ENCODE assay signal across 13 cellular contexts in the genomic region with DNA sequence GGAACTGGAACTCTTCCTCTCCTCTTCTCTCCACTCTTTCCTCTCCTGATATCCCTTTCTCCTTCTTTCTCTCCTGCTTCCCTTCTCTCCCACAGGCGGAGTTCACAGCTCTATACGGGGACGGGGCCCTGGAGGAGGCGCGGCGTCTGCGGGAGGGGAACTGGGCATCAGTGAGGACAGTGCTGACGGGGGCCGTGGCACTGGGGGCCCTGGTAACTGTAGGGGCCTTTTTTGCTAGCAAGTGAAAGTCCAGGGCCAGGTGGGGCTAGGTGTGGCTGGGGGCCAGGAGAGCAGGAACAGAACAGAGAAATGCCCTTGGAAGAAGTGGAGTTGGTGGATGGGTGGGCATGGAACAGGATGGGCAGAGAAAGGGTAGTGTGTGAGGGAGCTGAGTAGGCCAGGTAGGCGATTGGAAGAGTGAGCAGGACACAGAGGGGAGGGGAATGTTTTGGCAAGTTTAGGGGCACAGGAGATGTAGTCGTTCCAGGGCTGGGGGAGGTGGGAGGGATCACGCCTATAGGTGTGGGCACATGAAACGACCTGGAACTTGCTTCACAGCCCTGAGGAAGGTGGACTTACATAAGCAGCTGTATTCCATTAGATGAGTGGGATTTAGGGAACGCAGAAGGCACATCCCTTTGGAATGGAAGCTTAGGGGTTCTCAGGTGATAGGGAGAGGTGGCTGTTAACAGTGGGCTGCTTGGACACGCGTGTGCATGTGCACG. TPM values are rescaled to one million over a fixed set of nuclear protein-coding genes. Genes with fewer than 3 reads are reported as not detected.
DNase-seq lines count a peak whose midpoint lies in the region; ATAC-seq, FAIRE-seq and TF ChIP-seq lines count a peak whose summit lies in the region.
"Had no signal": no experiment of that assay in that cellular context is flagged by ENCODE, and none has a peak within 500 bp of the region (broad histone marks: within the 10 kb centered on the region; RNA-seq: fewer than 3 reads in every experiment).

No MANE protein-coding gene starts in this region.

- H3K4me3 Mint-ChIP-seq in activated CD8-positive, alpha-beta memory T cell treated with anti-CD3 and anti-CD28 coated beads, Interleukin-2, amount 10 ng/mL, durations not matched to agents 7 days and 5 days, result no peak overlapping the region

- H3K4me1 ChIP-seq in kidney (ENCODE audit: control insufficient read depth in 1 of 2, insufficient read depth in 1 of 2, low read depth in 1 of 2, low read length in 2 of 2), result peaks cover 20 to 26% of the 10 kb centered on the region in 2 donors

- no peaks in the 10 kb centered on the region for H3K36me3 Mint-ChIP-seq in activated CD8-positive, alpha-beta memory T cell treated with anti-CD3 and anti-CD28 coated beads, Interleukin-2, amount 10 ng/mL, durations not matched to agents 7 days and 5 days

- no peaks in the 10 kb centered on the region for H3K9me3 Mint-ChIP-seq in activated CD8-positive, alpha-beta memory T cell treated with anti-CD3 and anti-CD28 coated beads, Interleukin-2, amount 10 ng/mL, durations not matched to agents 7 days and 5 days (ENCODE audit: low read depth)

- FAIRE-seq in kidney (lab: Jason Lieb, UNC), result no peak
- FAIRE-seq: A204.1 had no signal

- CTCF ChIA-PET in activated CD8-positive, alpha-beta memory T cell treated with anti-CD3 and anti-CD28 coated beads, Interleukin-2, amount 10 ng/mL, durations not matched to agents 7 days and 5 days (lab: Charles Lee), result no interaction called here

- H3K27ac Mint-ChIP-seq in activated CD8-positive, alpha-beta memory T cell treated with anti-CD3 and anti-CD28 coated beads, Interleukin-2, amount 10 ng/mL, durations not matched to agents 7 days and 5 days, result no peak overlapping the region

- intact Hi-C loops in kidney (cut with DNase I), result no loop called here

- peaks cover 16 to 32% of the 10 kb centered on the region in 2 donors for H3K36me3 ChIP-seq in kidney (ENCODE audit: control insufficient read depth in 1 of 2, insufficient read depth in 2 of 2, low read length in 2 of 2)

- peak overlapping the region; percentile 28 for H3K27ac ChIP-seq in temporal lobe (ENCODE audit: low read depth, low read length)
- no peak overlapping the region for H3K27ac ChIP-seq in kidney (ENCODE audit: low read depth in 2 of 2, low read length in 2 of 2)
- H3K27ac ChIP-seq: thoracic aorta had no signal

- H3K9me3 ChIP-seq in kidney (ENCODE audit: control insufficient read depth in 1 of 2, low read length in 2 of 2), result no peaks in the 10 kb centered on the region
- H3K9me3 ChIP-seq: thoracic aorta had no signal

- H3K4me1 Mint-ChIP-seq in activated CD8-positive, alpha-beta memory T cell treated with anti-CD3 and anti-CD28 coated beads, Interleukin-2, amount 10 ng/mL, durations not matched to agents 7 days and 5 days, result peaks cover 12% of the 10 kb centered on the region

- peak; percentile 32 for DNase-seq in activated CD8-positive, alpha-beta memory T cell treated with anti-CD3 and anti-CD28 coated beads, Interleukin-2, amount 10 ng/mL, durations not matched to agents 7 days and 5 days
- DNase-seq in activated CD8-positive, alpha-beta memory T cell treated with anti-CD3 and anti-CD28 coated beads, Interleukin-2, amount 50 U/mL, for 4 hours, result no peak
- DNase-seq in fibroblast of pulmonary artery (ENCODE audit: low read depth) (no peak), kidney (no peak)
- no peak for DNase-seq in activated CD4-positive, CD25-positive, alpha-beta regulatory T cell (lab: John Stamatoyannopoulos, UW)
- DNase-seq: anterior cingulate cortex; left cardiac atrium; NCI-H2029 treated with DMSO at 0.1 percent for 48 hours; stimulated activated CD4-positive, alpha-beta T cell treated with anti-CD3 and anti-CD28 coated beads, Interleukin-4, amount 100 ng/mL, for 24 hours; T-helper 2 cell had no signal

- H3K27me3 Mint-ChIP-seq in activated CD8-positive, alpha-beta memory T cell treated with anti-CD3 and anti-CD28 coated beads, Interleukin-2, amount 10 ng/mL, durations not matched to agents 7 days and 5 days, result peaks cover 21% of the 10 kb centered on the region

- no peak for ATAC-seq in activated CD8-positive, alpha-beta memory T cell treated with anti-CD3 and anti-CD28 coated beads, Interleukin-2, amount 10 ng/mL, durations not matched to agents 7 days and 5 days
- ATAC-seq: left cardiac atrium had no signal

- H3K4me3 ChIP-seq in fibroblast of pulmonary artery (replicated peaks; ENCODE audit: low read depth, low read length) (peak overlapping the region; percentile 97), kidney (ENCODE audit: low read length in 2 of 2) (no peak overlapping the region)

- H3K9ac ChIP-seq in kidney (ENCODE audit: low read length in 2 of 2), result no peak overlapping the region

- no peak for TF ChIP-seq CTCF in fibroblast of pulmonary artery (IDR thresholded peaks at IDR 0.05; ENCODE audit: low read length, missing control alignments)
- TF ChIP-seq CTCF in kidney (IDR thresholded peaks at IDR 0.05; ENCODE audit: borderline replicate concordance, extremely low read depth, insufficient read depth), result no peak

RNA-seq across cellular contexts. Expression of a gene that starts 2.2 kb away (rescaled TPM):
- 1 to 10 TPM; 3.1 to 3.7 TPM for total RNA-seq in activated CD8-positive, alpha-beta memory T cell treated with anti-CD3 and anti-CD28 coated beads, Interleukin-2, amount 10 ng/mL, durations not matched to agents 7 days and 5 days
- total RNA-seq in temporal lobe, result 11.1 TPM
- 43.6 TPM for total RNA-seq in kidney
- 35.6 TPM for polyA plus RNA-seq in kidney (ENCODE audit: insufficient read depth, low read depth, low replicate concordance)

RNA-seq across cellular contexts. Expression of a gene that starts 6.2 kb away (rescaled TPM):
- 10 to 100 TPM; 22.0 to 27.4 TPM for total RNA-seq in activated CD8-positive, alpha-beta memory T cell treated with anti-CD3 and anti-CD28 coated beads, Interleukin-2, amount 10 ng/mL, durations not matched to agents 7 days and 5 days
- 3.0 TPM for total RNA-seq in temporal lobe
- 17.3 TPM for total RNA-seq in kidney
- polyA plus RNA-seq in kidney (ENCODE audit: insufficient read depth, low read depth, low replicate concordance), result 22.8 TPM

RNA-seq across cellular contexts. Expression of a gene that starts 12.4 kb away (rescaled TPM):
- 100 to 1,000 TPM; 225 to 269 TPM for total RNA-seq in activated CD8-positive, alpha-beta memory T cell treated with anti-CD3 and anti-CD28 coated beads, Interleukin-2, amount 10 ng/mL, durations not matched to agents 7 days and 5 days
- 38.6 TPM for total RNA-seq in temporal lobe
- total RNA-seq in kidney, result 145 TPM
- 140 TPM for polyA plus RNA-seq in kidney (ENCODE audit: insufficient read depth, low read depth, low replicate concordance)

RNA-seq across cellular contexts. Expression of a gene that starts 23.0 kb away (rescaled TPM):
- 10 to 100 TPM; 11.4 to 12.4 TPM for total RNA-seq in activated CD8-positive, alpha-beta memory T cell treated with anti-CD3 and anti-CD28 coated beads, Interleukin-2, amount 10 ng/mL, durations not matched to agents 7 days and 5 days
- total RNA-seq in temporal lobe, result 1.7 TPM
- total RNA-seq in kidney, result 14.8 TPM
- polyA plus RNA-seq in kidney (ENCODE audit: insufficient read depth, low read depth, low replicate concordance), result 18.5 TPM

RNA-seq across cellular contexts. Expression of a gene that starts 43.8 kb away (rescaled TPM):
- total RNA-seq in activated CD8-positive, alpha-beta memory T cell treated with anti-CD3 and anti-CD28 coated beads, Interleukin-2, amount 10 ng/mL, durations not matched to agents 7 days and 5 days, result 1 to 10 TPM; 1.7 to 2.8 TPM
- 155 TPM for total RNA-seq in temporal lobe
- total RNA-seq in kidney, result 35.3 TPM
- polyA plus RNA-seq in kidney (ENCODE audit: insufficient read depth, low read depth, low replicate concordance), result 61.2 TPM
